ENCODE assay signal across 8 cellular contexts in the genomic region with DNA sequence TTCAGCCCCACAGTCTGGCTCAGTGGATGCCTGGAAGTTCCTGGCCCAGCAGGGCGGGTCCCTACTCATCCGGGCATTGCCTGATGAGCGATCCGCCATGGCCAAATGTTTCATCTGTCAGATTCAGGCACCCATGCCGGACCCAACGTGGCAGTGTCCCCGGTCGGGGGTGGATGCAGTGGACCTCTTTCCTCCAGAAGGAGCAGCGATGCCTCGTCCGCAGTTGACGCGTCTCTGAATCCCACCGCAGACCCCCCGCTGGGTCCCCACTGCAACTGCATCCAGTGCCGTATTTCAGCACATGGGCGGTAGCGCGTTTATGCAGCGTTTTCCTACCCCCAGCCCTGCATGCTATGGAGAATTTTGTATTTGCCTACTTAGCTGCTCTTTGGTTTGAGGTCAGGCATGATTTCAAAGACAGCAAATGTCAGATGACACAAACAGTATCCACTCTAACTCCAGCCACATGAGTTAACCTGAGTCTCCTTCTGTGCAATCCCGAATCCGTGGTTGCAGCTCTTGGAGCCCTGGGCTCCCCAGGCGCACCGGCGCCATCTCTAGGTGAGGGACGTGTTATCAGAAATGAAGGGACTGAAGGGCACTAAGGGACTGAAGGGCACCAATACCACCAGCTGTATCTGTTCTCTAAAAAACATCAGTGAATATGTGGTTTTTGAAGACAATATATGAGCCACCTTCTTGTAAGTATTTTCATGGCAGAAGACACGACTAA.
DNase-seq lines count a peak whose midpoint lies in the region; ATAC-seq and TF ChIP-seq lines count a peak whose summit lies in the region.

No MANE protein-coding gene starts in this region.

- no peak for ATAC-seq in GM18517 (IDR thresholded peaks at IDR 0.05; ENCODE audit: unreplicated experiment)
- ATAC-seq in HG03520 (IDR thresholded peaks at IDR 0.05; ENCODE audit: unreplicated experiment) = no peak

- DNase-seq in DMS53 treated with DMSO at 0.1 percent for 48 hours (lab: John Stamatoyannopoulos, UW; ENCODE audit: unreplicated experiment) (peak; percentile 21), M059J (ENCODE audit: low read depth) (peak; percentile 84), astrocyte of the spinal cord (ENCODE audit: low read depth, low spot score) (peak; percentile 7), mesendoderm (peak; percentile 77), occipital lobe (lab: John Stamatoyannopoulos, UW) (no peak)
- DNase-seq in activated CD4-positive, CD25-positive, alpha-beta regulatory T cell (lab: John Stamatoyannopoulos, UW) = no peak

- TF ChIP-seq CTCF in astrocyte of the spinal cord (IDR thresholded peaks at IDR 0.05; ENCODE audit: low read depth, low read length) = peak; percentile 15

- H4K5ac ChIP-seq in mesendoderm (ENCODE audit: low read length) = no peak overlapping the region

- H4K8ac ChIP-seq in mesendoderm (ENCODE audit: low read depth, low read length) = no peak overlapping the region

- H3K79me1 ChIP-seq in mesendoderm (ENCODE audit: low read length) = no peaks in the 10 kb centered on the region

- no peaks in the 10 kb centered on the region for H3K27me3 ChIP-seq in mesendoderm (ENCODE audit: insufficient read depth, low read length, poor library complexity)

- no peak overlapping the region for H2BK5ac ChIP-seq in mesendoderm (ENCODE audit: low read length)

- no peaks in the 10 kb centered on the region for H3K4me1 ChIP-seq in mesendoderm (ENCODE audit: control insufficient read depth, low read depth, low read length)

- H3K4me2 ChIP-seq in mesendoderm (ENCODE audit: low read length) = no peak overlapping the region

- H3K27ac ChIP-seq in mesendoderm (ENCODE audit: low read depth, low read length) = no peak overlapping the region

- H3K4ac ChIP-seq in mesendoderm (ENCODE audit: low read depth, low read length) = no peak overlapping the region

- H3K18ac ChIP-seq in mesendoderm (ENCODE audit: low read length) = no peak overlapping the region

- no peaks in the 10 kb centered on the region for H3K36me3 ChIP-seq in mesendoderm (ENCODE audit: control insufficient read depth, insufficient read depth, low read length)

- no peak overlapping the region for H3K56ac ChIP-seq in mesendoderm (ENCODE audit: low read length)

- WGBS in mesendoderm (ENCODE audit: extremely low coverage, insufficient coverage, low lambda C conversion rate) = no CpG with 5 or more reads among the region's 27 CpGs

- no peak overlapping the region for H3K4me3 ChIP-seq in astrocyte of the spinal cord (ENCODE audit: low read depth, low read length)
- H3K4me3 ChIP-seq in mesendoderm (ENCODE audit: low read length) = no peak overlapping the region

- H3K9ac ChIP-seq in mesendoderm (ENCODE audit: low read length) = no peak overlapping the region

- H2BK15ac ChIP-seq in mesendoderm (replicated peaks; ENCODE audit: low read depth) = no peak overlapping the region

- H3K23ac ChIP-seq in mesendoderm (ENCODE audit: low read length) = no peak overlapping the region

- in situ Hi-C loops in astrocyte of the spinal cord (cut with HindIII; ENCODE audit: low sequenced_read_pairs) = no loop called here

- no peaks in the 10 kb centered on the region for H3K79me2 ChIP-seq in mesendoderm (ENCODE audit: control insufficient read depth, insufficient read depth, low read length)

- no peak overlapping the region for H2BK120ac ChIP-seq in mesendoderm (ENCODE audit: low read depth, low read length)

- no peak overlapping the region for H2AK5ac ChIP-seq in mesendoderm (ENCODE audit: low read length)

Comparison
In these comparisons a context has a peak if more than half of its experiments do, and no peak if none do; other contexts are left out.
1. DNase-seq: peak in DMS53 treated with DMSO at 0.1 percent for 48 hours (single experiment), M059J (single experiment), astrocyte of the spinal cord (single experiment) and mesendoderm (single experiment); none in occipital lobe (single experiment) and activated CD4-positive, CD25-positive, alpha-beta regulatory T cell (0 of 4).